Comparison of ENCODE assay signal across 1 cellular context in the genomic region with DNA sequence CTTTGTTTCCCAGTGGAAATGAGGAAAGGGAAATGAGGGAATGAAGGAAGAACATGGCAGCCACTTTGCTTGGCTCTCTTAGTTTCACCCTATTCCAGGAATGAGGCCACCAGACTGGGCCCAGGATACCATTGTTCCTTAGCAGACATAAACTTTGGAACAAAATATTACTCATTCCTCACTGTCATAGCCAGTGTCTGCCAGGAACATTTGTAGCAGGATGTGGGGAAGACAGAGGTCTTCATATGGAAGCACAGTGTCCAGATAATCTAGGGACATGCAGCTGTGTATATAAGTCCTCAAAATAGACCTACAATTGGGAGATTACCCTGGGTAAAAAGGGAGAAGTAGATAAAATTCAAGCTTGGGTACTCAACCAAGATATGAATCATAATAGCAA.
TF ChIP-seq lines count a peak whose summit lies in the region.

No MANE protein-coding gene starts in this region.

TF ChIP-seq in GM23338, 12 proteins besides CTCF, POLR2A, EP300 and RAD21 (continued from another document):
- TF ChIP-seq, protein P1, sequence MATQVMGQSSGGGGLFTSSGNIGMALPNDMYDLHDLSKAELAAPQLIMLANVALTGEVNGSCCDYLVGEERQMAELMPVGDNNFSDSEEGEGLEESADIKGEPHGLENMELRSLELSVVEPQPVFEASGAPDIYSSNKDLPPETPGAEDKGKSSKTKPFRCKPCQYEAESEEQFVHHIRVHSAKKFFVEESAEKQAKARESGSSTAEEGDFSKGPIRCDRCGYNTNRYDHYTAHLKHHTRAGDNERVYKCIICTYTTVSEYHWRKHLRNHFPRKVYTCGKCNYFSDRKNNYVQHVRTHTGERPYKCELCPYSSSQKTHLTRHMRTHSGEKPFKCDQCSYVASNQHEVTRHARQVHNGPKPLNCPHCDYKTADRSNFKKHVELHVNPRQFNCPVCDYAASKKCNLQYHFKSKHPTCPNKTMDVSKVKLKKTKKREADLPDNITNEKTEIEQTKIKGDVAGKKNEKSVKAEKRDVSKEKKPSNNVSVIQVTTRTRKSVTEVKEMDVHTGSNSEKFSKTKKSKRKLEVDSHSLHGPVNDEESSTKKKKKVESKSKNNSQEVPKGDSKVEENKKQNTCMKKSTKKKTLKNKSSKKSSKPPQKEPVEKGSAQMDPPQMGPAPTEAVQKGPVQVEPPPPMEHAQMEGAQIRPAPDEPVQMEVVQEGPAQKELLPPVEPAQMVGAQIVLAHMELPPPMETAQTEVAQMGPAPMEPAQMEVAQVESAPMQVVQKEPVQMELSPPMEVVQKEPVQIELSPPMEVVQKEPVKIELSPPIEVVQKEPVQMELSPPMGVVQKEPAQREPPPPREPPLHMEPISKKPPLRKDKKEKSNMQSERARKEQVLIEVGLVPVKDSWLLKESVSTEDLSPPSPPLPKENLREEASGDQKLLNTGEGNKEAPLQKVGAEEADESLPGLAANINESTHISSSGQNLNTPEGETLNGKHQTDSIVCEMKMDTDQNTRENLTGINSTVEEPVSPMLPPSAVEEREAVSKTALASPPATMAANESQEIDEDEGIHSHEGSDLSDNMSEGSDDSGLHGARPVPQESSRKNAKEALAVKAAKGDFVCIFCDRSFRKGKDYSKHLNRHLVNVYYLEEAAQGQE (IDR thresholded peaks at IDR 0.05; ENCODE audit: unreplicated experiment): no peak
- TF ChIP-seq POLR2AphosphoS5 (IDR thresholded peaks at IDR 0.05; ENCODE audit: low read depth): no peak
- TF ChIP-seq CREB1 (CRISPR knock-in tag; IDR thresholded peaks at IDR 0.05; ENCODE audit: low read depth): no peak
- no peak for TF ChIP-seq STAT1 (IDR thresholded peaks at IDR 0.05; ENCODE audit: unreplicated experiment)
- no peak for TF ChIP-seq JUNB (IDR thresholded peaks at IDR 0.05; ENCODE audit: unreplicated experiment)
